ENCODE assay signal across 21 cellular contexts in genomic region chr20:428658-429200, GRCh38. TPM values are rescaled to one million over a fixed set of nuclear protein-coding genes. Genes with fewer than 3 reads are reported as not detected.
A peak's percentile ranks its signal among the peaks of the same experiment; 100 is the strongest.
DNase-seq lines count a peak whose midpoint lies in the region; ATAC-seq and TF ChIP-seq lines count a peak whose summit lies in the region.
"Had no signal": no experiment of that assay in that cellular context is flagged by ENCODE, and none has a peak within 500 bp of the region (broad histone marks: within the 10 kb centered on the region; RNA-seq: fewer than 3 reads in every experiment).

No MANE protein-coding gene starts in this region.

- peaks cover 22% of the 10 kb centered on the region for H3K36me3 Mint-ChIP-seq in endothelial cell (ENCODE audit: low read depth, unreplicated experiment)

- peak overlapping the region; percentile 79 to 94 for H3K27ac Mint-ChIP-seq in stimulated activated naive CD8-positive, alpha-beta T cell treated with anti-CD3 and anti-CD28 coated beads, Interleukin-15, amount 100 ng/mL, for 72 hours
- H3K27ac Mint-ChIP-seq in endothelial cell (ENCODE audit: unreplicated experiment) = no peak overlapping the region
- H3K27ac Mint-ChIP-seq: memory B cell; naive B cell; T-helper 1 cell treated with Interleukin-12 subunit alpha and Interleukin-12 subunit beta and Interleukin-4 antibody, amounts not matched to agents 30 μg/mL and 1 μg/mL, for 36 hours had no signal

- H3K4me3 Mint-ChIP-seq in stimulated activated naive CD8-positive, alpha-beta T cell treated with anti-CD3 and anti-CD28 coated beads, Interleukin-15, amount 100 ng/mL, for 72 hours = no peak overlapping the region
- H3K4me3 Mint-ChIP-seq in endothelial cell (ENCODE audit: unreplicated experiment) = peak overlapping the region; percentile 51
- H3K4me3 Mint-ChIP-seq: brain; CD4-positive, alpha-beta memory T cell; memory B cell; T-helper 1 cell treated with Interleukin-12 subunit alpha and Interleukin-12 subunit beta and Interleukin-4 antibody, amounts not matched to agents 30 μg/mL and 1 μg/mL, for 36 hours had no signal

- DNase-seq in stimulated activated naive CD8-positive, alpha-beta T cell treated with anti-CD3 and anti-CD28 coated beads, Interleukin-15, amount 100 ng/mL, for 72 hours = no peak
- no peak for DNase-seq in stimulated activated naive CD8-positive, alpha-beta T cell treated with anti-CD3 and anti-CD28 coated beads, Interleukin-15, Interleukin-2, amounts not matched to agents 100 U/mL and 50 U/mL, for 24 hours
- peak; percentile 52 for DNase-seq in NCI-H510A (lab: John Stamatoyannopoulos, UW)
- no peak for DNase-seq in endothelial cell (ENCODE audit: low spot score)
- DNase-seq in stimulated activated CD8-positive, alpha-beta memory T cell treated with anti-CD3 and anti-CD28 coated beads, Interleukin-4, amount 100 ng/mL, for 48 hours = no peak
- DNase-seq in HuH-7.5 (ENCODE audit: low spot score) = no peak
- DNase-seq: activated CD8-positive, alpha-beta memory T cell treated with anti-CD3 and anti-CD28 coated beads, Interleukin-2, amount 50 U/mL, for 4 hours; activated effector memory CD4-positive, alpha-beta T cell treated with Interleukin-2 at 50 U/mL for 16 hours; CD4-positive, alpha-beta memory T cell; DMS153; GF-D8; naive B cell; NCI-H1092 treated with DMSO at 0.1 percent for 48 hours; NCI-H2029 treated with DMSO at 0.1 percent for 48 hours; NCI-H69; stimulated activated CD4-positive, alpha-beta T cell treated with anti-CD3 and anti-CD28 coated beads, Interleukin-4, amount 100 ng/mL, for 1 hour; stimulated activated naive CD4-positive, alpha-beta T cell treated with Interleukin-2 at 50 U/mL for 16 hours had no signal

- peaks cover 60% of the 10 kb centered on the region for H3K4me1 Mint-ChIP-seq in stimulated activated naive CD8-positive, alpha-beta T cell treated with anti-CD3 and anti-CD28 coated beads, Interleukin-15, amount 100 ng/mL, for 72 hours
- peaks cover 13% of the 10 kb centered on the region for H3K4me1 Mint-ChIP-seq in endothelial cell (ENCODE audit: unreplicated experiment)

- H3K9me3 Mint-ChIP-seq in stimulated activated naive CD8-positive, alpha-beta T cell treated with anti-CD3 and anti-CD28 coated beads, Interleukin-15, amount 100 ng/mL, for 72 hours = no peaks in the 10 kb centered on the region
- no peaks in the 10 kb centered on the region for H3K9me3 Mint-ChIP-seq in endothelial cell (ENCODE audit: unreplicated experiment)
- H3K9me3 Mint-ChIP-seq: brain; CD4-positive, alpha-beta memory T cell; memory B cell; naive B cell; T-helper 1 cell treated with Interleukin-12 subunit alpha and Interleukin-12 subunit beta and Interleukin-4 antibody, amounts not matched to agents 30 μg/mL and 1 μg/mL, for 36 hours had no signal

- no peak for ATAC-seq in stimulated activated naive CD8-positive, alpha-beta T cell treated with anti-CD3 and anti-CD28 coated beads, Interleukin-15, amount 100 ng/mL, for 72 hours
- ATAC-seq in stimulated activated naive CD8-positive, alpha-beta T cell treated with anti-CD3 and anti-CD28 coated beads, Interleukin-15, Interleukin-2, amounts not matched to agents 100 U/mL and 50 U/mL, for 24 hours = no peak
- ATAC-seq in GM19035 (IDR thresholded peaks at IDR 0.05; ENCODE audit: unreplicated experiment) = no peak

- no peaks in the 10 kb centered on the region for H3K27me3 Mint-ChIP-seq in stimulated activated naive CD8-positive, alpha-beta T cell treated with anti-CD3 and anti-CD28 coated beads, Interleukin-15, amount 100 ng/mL, for 72 hours
- H3K27me3 Mint-ChIP-seq in endothelial cell (ENCODE audit: unreplicated experiment) = peaks cover 3% of the 10 kb centered on the region
- H3K27me3 Mint-ChIP-seq: CD4-positive, alpha-beta memory T cell; memory B cell; naive B cell had no signal

- no peak for TF ChIP-seq CTCF in endothelial cell (IDR thresholded peaks at IDR 0.05; ENCODE audit: unreplicated experiment)

RNA-seq across cellular contexts. Expression of gene RBCK1, which starts 20.6 kb away (rescaled TPM):
- total RNA-seq in endothelial cell (ENCODE audit: unreplicated experiment) = 68.8 TPM

RNA-seq across cellular contexts. Expression of gene TBC1D20, which starts 33.6 kb away (rescaled TPM):
- 29.9 TPM for total RNA-seq in endothelial cell (ENCODE audit: unreplicated experiment)

RNA-seq across cellular contexts. Expression of gene TRIB3, which starts 48.2 kb away (rescaled TPM):
- 24.2 TPM for total RNA-seq in endothelial cell (ENCODE audit: unreplicated experiment)
